In genomic region chr16:19119564-19119963, GRCh38 we compare ENCODE assay signal across 9 cellular contexts. TPM values are rescaled to one million over a fixed set of nuclear protein-coding genes. Genes with fewer than 3 reads are reported as not detected.
DNase-seq lines count a peak whose midpoint lies in the region; ATAC-seq and TF ChIP-seq lines count a peak whose summit lies in the region.
"Had no signal": no experiment of that assay in that cellular context is flagged by ENCODE, and none has a peak within 500 bp of the region (broad histone marks: within the 10 kb centered on the region; RNA-seq: fewer than 3 reads in every experiment).

No MANE protein-coding gene starts in this region.

- H3K4me1 ChIP-seq in colonic mucosa = peaks cover 21% of the 10 kb centered on the region

- peak overlapping the region; percentile 69 for H3K27ac ChIP-seq in colonic mucosa

- TF ChIP-seq POLR2A in NB4 (IDR thresholded peaks at IDR 0.05; ENCODE audit: extremely low read depth, insufficient read length) = no peak

- DNase-seq in AG10803 (ENCODE audit: low read depth) (peak; percentile 87), NB4 (ENCODE audit: low read depth) (peak; percentile 69), colonic mucosa (no peak), myocyte (ENCODE audit: low read depth) (peak; percentile 58), NCI-H82 treated with DMSO at 0.1 percent for 48 hours (lab: John Stamatoyannopoulos, UW; ENCODE audit: unreplicated experiment) (no peak), NCI-H2081 treated with DMSO at 0.1 percent for 48 hours (lab: John Stamatoyannopoulos, UW) (no peak)

- intact Hi-C loops in colonic mucosa (cut with DNase I) = no loop called here

- no peaks in the 10 kb centered on the region for H3K9me3 ChIP-seq in colonic mucosa

- ATAC-seq in HG02973 (IDR thresholded peaks at IDR 0.05; ENCODE audit: unreplicated experiment) (no peak), GM18861 (IDR thresholded peaks at IDR 0.05; ENCODE audit: unreplicated experiment) (no peak)

- no peaks in the 10 kb centered on the region for H3K27me3 ChIP-seq in colonic mucosa

- no peak for TF ChIP-seq CTCF in AG10803 (conservative IDR thresholded peaks at IDR 0.05; ENCODE audit: low read length)
- no peak for TF ChIP-seq CTCF in NB4 (IDR thresholded peaks at IDR 0.05; ENCODE audit: low read depth, low read length)
- TF ChIP-seq CTCF in colonic mucosa (IDR thresholded peaks at IDR 0.05) = no peak

- no peaks in the 10 kb centered on the region for H3K36me3 ChIP-seq in colonic mucosa

- peak overlapping the region; percentile 74 for H3K4me3 ChIP-seq in AG10803 (ENCODE audit: low read length)
- peak overlapping the region; percentile 46 for H3K4me3 ChIP-seq in NB4 (ENCODE audit: low read depth, low read length)
- H3K4me3 ChIP-seq in colonic mucosa = peak overlapping the region; percentile 8

- peak overlapping the region in 1 of 2 donors; percentile 3 for H3K9ac ChIP-seq in colonic mucosa (ENCODE audit: low read depth in 2 of 2, low read length in 2 of 2)

RNA-seq across cellular contexts. Expression of gene ITPRIPL2, which starts 5.8 kb away (rescaled TPM):
- 10 to 100 TPM; 34.9 to 36.2 TPM for total RNA-seq in colonic mucosa
- total RNA-seq in myocyte = 26.1 and 26.6 TPM in 2 replicates
- 28.6 TPM for polyA plus RNA-seq in myocyte (2012)

RNA-seq across cellular contexts. Expression of gene SYT17, which starts 48.5 kb away (rescaled TPM):
- 1 to 10 TPM; 5.1 to 5.5 TPM for total RNA-seq in colonic mucosa
- total RNA-seq in myocyte = 0.19 and 0.36 TPM in 2 replicates
- polyA plus RNA-seq in myocyte (2012) = 0.33 TPM
- total RNA-seq: T-helper 2 cell treated with Interferon-gamma antibody and Interleukin-4, amounts not matched to agents 100 ng/mL and 5 ng/mL, for 36 hours had no signal

RNA-seq across cellular contexts. Expression of gene COQ7, which starts 52.1 kb away (rescaled TPM):
- 10 to 100 TPM; 28.4 to 39.0 TPM for total RNA-seq in colonic mucosa
- 17.4 and 17.8 TPM in 2 replicates for total RNA-seq in myocyte
- polyA plus RNA-seq in myocyte (2012) = 18.6 TPM

Comparison
In these comparisons a context has a peak if more than half of its experiments do, and no peak if none do; other contexts are left out.
1. DNase-seq: peak in AG10803 (single experiment), NB4 (single experiment) and myocyte (single experiment); none in colonic mucosa (single experiment), NCI-H82 treated with DMSO at 0.1 percent for 48 hours (single experiment) and NCI-H2081 treated with DMSO at 0.1 percent for 48 hours (single experiment).
2. H3K4me3 ChIP-seq: peak in every context shown above with its lines; median percentile 74 in AG10803; 46 in NB4; 8 in colonic mucosa.